Comparison of ENCODE assay signal across 9 cellular contexts in the genomic region with DNA sequence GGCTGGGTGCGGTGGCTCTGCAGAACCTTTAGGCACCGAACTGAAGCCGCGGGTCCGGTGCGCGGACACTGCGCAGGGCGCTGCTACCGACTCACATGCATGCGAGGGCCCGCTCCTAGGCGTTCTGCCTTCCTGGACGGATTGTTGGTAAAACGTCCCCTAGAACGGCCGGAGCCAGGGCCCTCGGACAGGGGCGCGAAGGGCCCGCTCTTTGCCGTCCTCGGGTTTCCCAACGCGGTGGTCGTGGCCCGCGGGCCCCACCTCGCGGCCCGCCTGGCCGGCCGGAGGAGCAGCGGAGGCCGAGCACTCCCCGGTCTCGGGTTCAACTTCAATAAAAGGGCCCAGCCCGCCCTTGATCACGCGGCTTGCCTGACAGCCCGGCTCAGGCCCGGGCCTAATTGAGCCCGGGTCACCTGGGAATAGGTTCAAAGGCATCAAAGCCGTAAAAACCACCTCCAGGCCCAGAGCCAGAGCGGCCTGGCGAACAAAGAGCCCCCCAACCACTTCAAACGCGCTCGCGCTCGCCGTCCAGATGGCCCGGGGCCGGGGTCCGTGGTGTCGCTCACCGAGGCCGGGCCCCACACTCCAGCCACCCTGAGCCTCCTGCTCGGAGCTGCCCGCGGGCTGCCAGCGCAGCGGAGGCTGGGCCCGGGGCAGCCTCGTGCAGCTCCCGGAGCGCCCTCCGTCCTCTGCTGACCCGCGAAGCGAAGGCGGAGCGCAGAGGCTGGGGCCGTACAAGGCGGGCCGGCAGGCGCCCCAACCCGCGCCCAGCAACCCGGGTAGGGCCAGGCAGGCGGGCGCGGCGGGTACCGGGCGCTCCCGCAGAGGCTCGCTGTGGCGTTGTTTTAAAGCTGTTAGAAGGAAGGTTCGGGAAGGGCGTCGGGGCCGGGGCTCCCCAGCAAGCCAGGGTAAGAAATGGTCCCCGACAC. TPM values are rescaled to one million over a fixed set of nuclear protein-coding genes. Genes with fewer than 3 reads are reported as not detected.
A peak's percentile ranks its signal among the peaks of the same experiment; 100 is the strongest.
DNase-seq lines count a peak whose midpoint lies in the region; ATAC-seq and TF ChIP-seq lines count a peak whose summit lies in the region.
"Had no signal": no experiment of that assay in that cellular context is flagged by ENCODE, and none has a peak within 500 bp of the region (broad histone marks: within the 10 kb centered on the region; RNA-seq: fewer than 3 reads in every experiment).

No MANE protein-coding gene starts in this region.

- H3K23ac ChIP-seq in IMR-90 (ENCODE audit: low read depth, low read length): no peak overlapping the region

- no peaks in the 10 kb centered on the region for H3K9me1 ChIP-seq in IMR-90 (ENCODE audit: insufficient read depth, low read length)

- H3K14ac ChIP-seq in IMR-90 (replicated peaks; ENCODE audit: low read depth, low read length): 0 out of 2 replicates have a peak overlapping the region, but pooled peaks have one; percentile 5

- H4K8ac ChIP-seq in IMR-90 (ENCODE audit: low read depth in 2 of 2, low read length in 2 of 2): peak overlapping the region; percentile 80 to 82; a peak in 3 of 4 replicates

- peaks cover 3% of the 10 kb centered on the region; the same call in 1 of the 2 replicates for H4K20me1 ChIP-seq in IMR-90 (ENCODE audit: insufficient read depth, low read length)

- BruUV-seq in IMR-90 (replicated peaks; lab: Mats Ljungman, UMichigan): no TSS peak

- H3K27ac Mint-ChIP-seq in endothelial cell (ENCODE audit: unreplicated experiment) (no peak overlapping the region), immature natural killer cell (no peak overlapping the region)

- peak overlapping the region; percentile 83 for H3K4me2 ChIP-seq in IMR-90 (ENCODE audit: low read depth, low read length)

- DNase-seq in IMR-90 (no peak), esophagus muscularis mucosa (ENCODE audit: extremely low spot score) (peak; percentile 86), lower lobe of right lung (peak; percentile 50), thoracic aorta (ENCODE audit: low spot score) (no peak), endothelial cell (ENCODE audit: low spot score) (no peak), NCI-H748 treated with DMSO at 0.1 percent for 48 hours (lab: John Stamatoyannopoulos, UW) (no peak), immature natural killer cell (no peak)
- DNase-seq: KBM-7 had no signal

- H3K4me3 ChIP-seq in IMR-90 (ENCODE audit: insufficient read depth, low read depth, low read length) (peak overlapping the region; percentile 90), esophagus muscularis mucosa (peak overlapping the region; percentile 63 to 89 (median 74)), lower lobe of right lung (peak overlapping the region; percentile 63), thoracic aorta (peak overlapping the region; percentile 89)

- H2AK5ac ChIP-seq in IMR-90 (ENCODE audit: low read depth, low read length): 0 out of 2 replicates have a peak overlapping the region, but pooled peaks have one; percentile 75

- H2BK20ac ChIP-seq in IMR-90 (ENCODE audit: low read depth, low read length): no peak overlapping the region

- no peak for TF ChIP-seq EP300 in esophagus muscularis mucosa (IDR thresholded peaks at IDR 0.05)

- no peaks in the 10 kb centered on the region for H3K9me3 Mint-ChIP-seq in endothelial cell (ENCODE audit: unreplicated experiment)
- H3K9me3 Mint-ChIP-seq in immature natural killer cell: no peaks in the 10 kb centered on the region

- H2BK120ac ChIP-seq in IMR-90 (ENCODE audit: low read depth, low read length): 0 out of 2 replicates have a peak overlapping the region, but pooled peaks have one; percentile 58

- intact Hi-C loops in IMR-90 (cut with micrococcal nuclease): loop anchor here (5.0 kb wide), 3 partner anchors 51 to 1146 kb away; no protein-coding TSS in a partner anchor
- intact Hi-C loops in esophagus muscularis mucosa (cut with DNase I): loop anchor here (10.0 kb wide), 1 partner anchor 98 kb away; no protein-coding TSS in a partner anchor
- intact Hi-C loops in lower lobe of right lung (cut with DNase I): no loop called here

- H3K9me3 ChIP-seq in IMR-90 (ENCODE audit: control insufficient read depth, insufficient read depth, low read length): no peaks in the 10 kb centered on the region
- H3K9me3 ChIP-seq in esophagus muscularis mucosa: no peaks in the 10 kb centered on the region
- H3K9me3 ChIP-seq in lower lobe of right lung: no peaks in the 10 kb centered on the region
- H3K9me3 ChIP-seq in thoracic aorta: no peaks in the 10 kb centered on the region

- TF ChIP-seq CTCF in IMR-90 (conservative IDR thresholded peaks at IDR 0.05; ENCODE audit: low read depth, low read length) (no peak), esophagus muscularis mucosa (IDR thresholded peaks at IDR 0.05) (no peak), lower lobe of right lung (IDR thresholded peaks at IDR 0.05) (no peak), thoracic aorta (IDR thresholded peaks at IDR 0.05) (no peak), endothelial cell (IDR thresholded peaks at IDR 0.05; ENCODE audit: unreplicated experiment) (no peak)

- H3K27ac ChIP-seq in IMR-90 (ENCODE audit: insufficient read depth, low read length): peak overlapping the region; percentile 75
- peak overlapping the region; percentile 79 to 93 (median 86) for H3K27ac ChIP-seq in esophagus muscularis mucosa (replicated peaks in 1 of 4)
- peak overlapping the region; percentile 64 for H3K27ac ChIP-seq in lower lobe of right lung
- peak overlapping the region in 1 of 2 donors; percentile 84 for H3K27ac ChIP-seq in thoracic aorta

- H3K4me1 ChIP-seq in IMR-90 (ENCODE audit: control insufficient read depth, insufficient read depth, low read length) (peaks cover 13% of the 10 kb centered on the region), esophagus muscularis mucosa (peaks cover 14 to 61% (median 43%) of the 10 kb centered on the region in 4 donors), lower lobe of right lung (peaks cover 15% of the 10 kb centered on the region), thoracic aorta (ENCODE audit: control insufficient read depth in 1 of 2, low read depth in 2 of 2) (peaks cover 12 to 23% of the 10 kb centered on the region in 2 donors)

- peak overlapping the region; percentile 43; the same call in 1 of the 2 replicates for H3K18ac ChIP-seq in IMR-90 (ENCODE audit: low read depth, low read length)

- H2AK9ac ChIP-seq in IMR-90 (replicated peaks; ENCODE audit: low read depth, low read length, poor library complexity): peak overlapping the region; percentile 93

- ATAC-seq in IMR-90 (ENCODE audit: low read depth): no peak
- ATAC-seq in lower lobe of right lung: peak; percentile 77 to 79
- ATAC-seq in thoracic aorta (ENCODE audit: insufficient number of reproducible peaks, low FRiP score, low read depth): peak; percentile 9
- ATAC-seq in HG03175 (IDR thresholded peaks at IDR 0.05; ENCODE audit: unreplicated experiment): no peak

- H3K9ac ChIP-seq in IMR-90 (ENCODE audit: low read depth, low read length): peak overlapping the region; percentile 65

- H3K4me3 Mint-ChIP-seq in endothelial cell (ENCODE audit: unreplicated experiment): no peak overlapping the region
- no peak overlapping the region for H3K4me3 Mint-ChIP-seq in immature natural killer cell

- H3K56ac ChIP-seq in IMR-90 (ENCODE audit: extremely low read depth, insufficient read depth, low read length): no peak overlapping the region

- H2BK5ac ChIP-seq in IMR-90 (ENCODE audit: low read depth, low read length, poor library complexity, severe bottlenecking): no peak overlapping the region

- H3K4me1 Mint-ChIP-seq in endothelial cell (ENCODE audit: unreplicated experiment) (no peaks in the 10 kb centered on the region), immature natural killer cell (peaks cover 0 to 1% of the 10 kb centered on the region in 2 donors)

- peak overlapping the region; percentile 62; the same call in 1 of the 2 replicates for H4K91ac ChIP-seq in IMR-90 (ENCODE audit: insufficient read depth, low read depth, low read length)

- H2AFZ ChIP-seq in IMR-90 (replicated peaks; ENCODE audit: low read length, poor library complexity): peak overlapping the region; percentile 95

- H3K36me3 Mint-ChIP-seq in endothelial cell (ENCODE audit: low read depth, unreplicated experiment) (no peaks in the 10 kb centered on the region), immature natural killer cell (no peaks in the 10 kb centered on the region)

- dilution Hi-C loops in IMR-90 (cut with HindIII; ENCODE audit: low sequenced_read_pairs, unreplicated experiment): no loop called here

- CTCF ChIA-PET in IMR-90 (lab: Yijun Ruan, JAX): interaction anchor here (1.5 to 3.0 kb wide), 2 partner anchors 11 to 29 kb away, joined by 3 to 12 read pairs; no protein-coding TSS in a partner anchor

- peak overlapping the region; percentile 55 for H4K5ac ChIP-seq in IMR-90 (ENCODE audit: low read depth, low read length)

- TF ChIP-seq POLR2A in IMR-90 (IDR thresholded peaks at IDR 0.05; ENCODE audit: low read depth, low read length) (no peak), esophagus muscularis mucosa (IDR thresholded peaks at IDR 0.05; ENCODE audit: low read depth) (no peak)

- no peak overlapping the region for H2BK15ac ChIP-seq in IMR-90 (ENCODE audit: low read depth, low read length)

- POLR2A ChIA-PET in IMR-90 (lab: Charles Lee; ENCODE audit: unreplicated experiment): no interaction called here

- H3K36me3 ChIP-seq in IMR-90 (ENCODE audit: control insufficient read depth, insufficient read depth, low read length): peaks cover 3% of the 10 kb centered on the region; the same call in 1 of the 2 replicates
- H3K36me3 ChIP-seq in esophagus muscularis mucosa: no peaks in the 10 kb centered on the region
- H3K36me3 ChIP-seq in lower lobe of right lung: no peaks in the 10 kb centered on the region
- H3K36me3 ChIP-seq in thoracic aorta: no peaks in the 10 kb centered on the region

- H3K27me3 ChIP-seq in IMR-90 (ENCODE audit: control insufficient read depth, insufficient read depth, low read length) (no peaks in the 10 kb centered on the region), esophagus muscularis mucosa (peaks cover 0 to 47% (median 0%) of the 10 kb centered on the region in 4 donors), lower lobe of right lung (ENCODE audit: low read depth) (peaks cover 69% of the 10 kb centered on the region), thoracic aorta (replicated peaks; ENCODE audit: insufficient read depth) (no peaks in the 10 kb centered on the region)

- in situ Hi-C loops in IMR-90 (cut with MboI; ENCODE audit: low sequenced_read_pairs): no loop called here

- peak overlapping the region; percentile 78 for H3K4ac ChIP-seq in IMR-90 (ENCODE audit: low read depth, low read length)

- H3K27me3 Mint-ChIP-seq in endothelial cell (ENCODE audit: unreplicated experiment) (peaks cover 10% of the 10 kb centered on the region), immature natural killer cell (ENCODE audit: low read depth in 3 of 3) (peaks cover 4 to 21% (median 10%) of the 10 kb centered on the region in 3 donors)

- H3K79me1 ChIP-seq in IMR-90 (ENCODE audit: low read depth in 1 of 2, low read length in 2 of 2): peaks cover 8 to 10% of the 10 kb centered on the region in 2 experiments; a peak in 3 of 4 replicates

- WGBS in IMR-90 (ENCODE audit: extremely low coverage in 2 of 2, insufficient read length in 1 of 2), 2 experiments: 52% methylated on average over 58 of the region's 94 CpGs; no CpG with 5 or more reads in 1 of the 2 experiments
- 32% methylated on average over 14 of the region's 94 CpGs for WGBS in esophagus muscularis mucosa

- no peak for TF ChIP-seq RAD21 in IMR-90 (IDR thresholded peaks at IDR 0.05; ENCODE audit: low read length)

RNA-seq across cellular contexts. Expression of a gene that starts 1.1 kb away (rescaled TPM):
- total RNA-seq in IMR-90 (2012; rRNA removed) (9.3 and 14.7 TPM in 2 replicates), esophagus muscularis mucosa (10 to 100 TPM; 37.4 to 51.6 (median 47.4) TPM), lower lobe of right lung (8.4 TPM), thoracic aorta (10 to 100 TPM; 41.4 to 62.1 TPM), endothelial cell (ENCODE audit: unreplicated experiment) (not detected)
- polyA plus RNA-seq in IMR-90 (2012; rRNA removed) (33.6 and 40.0 TPM in 2 replicates), immature natural killer cell (under 1 TPM in 2 of 3 donors, not detected in 1; 0.17 to 0.61 TPM)
- 27.9 and 76.1 TPM in 2 replicates for polyA plus RNA-seq in IMR-90 (2012; cell fraction: cytosol; rRNA removed)
- polyA plus RNA-seq in IMR-90 (2012; cell fraction: nucleus; rRNA removed; ENCODE audit: low replicate concordance): 18.9 and 35.7 TPM in 2 replicates

Comparison
In these comparisons a context has a peak if more than half of its experiments do, and no peak if none do; other contexts are left out.
1. ATAC-seq: peak in lower lobe of right lung (2 of 2) and thoracic aorta (single experiment); none in IMR-90 (single experiment) and HG03175 (single experiment).
2. DNase-seq: peak in esophagus muscularis mucosa (single experiment) and lower lobe of right lung (single experiment); none in IMR-90 (single experiment), thoracic aorta (single experiment), endothelial cell (single experiment), NCI-H748 treated with DMSO at 0.1 percent for 48 hours (single experiment) and immature natural killer cell (0 of 3).
3. Peak in every context shown above with its lines, with median percentiles within 50 percentile points of each other: H3K4me3 ChIP-seq.